ENCODE assay signal across 8 cellular contexts in genomic region chr3:73432021-73432722, GRCh38.
DNase-seq lines count a peak whose midpoint lies in the region; ATAC-seq, FAIRE-seq and TF ChIP-seq lines count a peak whose summit lies in the region.

No MANE protein-coding gene starts in this region.

- ATAC-seq in upper lobe of left lung (ENCODE audit: low FRiP score in 2 of 2) (peak in 1 of 2 donors; percentile 40), GM18505 (IDR thresholded peaks at IDR 0.05; ENCODE audit: unreplicated experiment) (no peak)

- H4K20me1 ChIP-seq in Loucy (ENCODE audit: insufficient read depth, low read length, poor library complexity, severe bottlenecking): no peaks in the 10 kb centered on the region

- TF ChIP-seq CTCF in 22Rv1 (IDR thresholded peaks at IDR 0.05) (peak; percentile 86), Loucy (conservative IDR thresholded peaks at IDR 0.05; ENCODE audit: low read length) (peak; percentile 82), ascending aorta (IDR thresholded peaks at IDR 0.05) (peak; percentile 48 to 64 (median 51)), upper lobe of left lung (IDR thresholded peaks at IDR 0.05) (peak in 4 of 6 experiments; percentile 27 to 43 (median 40))

- TF ChIP-seq EP300 in upper lobe of left lung (IDR thresholded peaks at IDR 0.05): no peak

- H3K27me3 ChIP-seq in Loucy (ENCODE audit: insufficient read depth, low read length, poor library complexity, severe bottlenecking) (no peaks in the 10 kb centered on the region), ascending aorta (no peaks in the 10 kb centered on the region), upper lobe of left lung (no peaks in the 10 kb centered on the region)

- peak overlapping the region; percentile 12 for H3K9ac ChIP-seq in Loucy (ENCODE audit: low read depth, low read length, poor library complexity, severe bottlenecking)

- H3K27ac ChIP-seq in 22Rv1 (no peak overlapping the region), ascending aorta (no peak overlapping the region), upper lobe of left lung (no peak overlapping the region)

- H3K4me1 ChIP-seq in Loucy (ENCODE audit: insufficient read depth, low read length, poor library complexity, severe bottlenecking): peaks cover 28% of the 10 kb centered on the region
- peaks cover 0 to 18% of the 10 kb centered on the region in 2 donors for H3K4me1 ChIP-seq in ascending aorta
- H3K4me1 ChIP-seq in upper lobe of left lung: peaks cover 0 to 10% (median 0%) of the 10 kb centered on the region in 4 donors

- H2AFZ ChIP-seq in Loucy (ENCODE audit: low read length): peak overlapping the region; percentile 19; the same call in 1 of the 2 replicates

- H3K4me3 ChIP-seq in Loucy (ENCODE audit: low read length, poor library complexity, severe bottlenecking) (no peak overlapping the region), ascending aorta (peak overlapping the region in 1 of 2 donors; percentile 30), upper lobe of left lung (no peak overlapping the region)

- no peaks in the 10 kb centered on the region for H3K9me2 ChIP-seq in Loucy (replicated peaks; ENCODE audit: low read depth, low read length)

- FAIRE-seq in G401.6 (lab: Jason Lieb, UNC): peak; percentile 80

- peak overlapping the region; percentile 2 for H3K4me2 ChIP-seq in Loucy (ENCODE audit: low read depth, low read length, poor library complexity, severe bottlenecking)

- H3K9me3 ChIP-seq in Loucy (ENCODE audit: insufficient read depth, low read depth, low read length): no peaks in the 10 kb centered on the region
- H3K9me3 ChIP-seq in ascending aorta: no peaks in the 10 kb centered on the region
- H3K9me3 ChIP-seq in upper lobe of left lung: no peaks in the 10 kb centered on the region

- H3K79me2 ChIP-seq in Loucy (ENCODE audit: insufficient read depth, low read length): no peaks in the 10 kb centered on the region

- no peaks in the 10 kb centered on the region for H3K36me3 ChIP-seq in Loucy (ENCODE audit: insufficient read depth, low read length)
- no peaks in the 10 kb centered on the region for H3K36me3 ChIP-seq in ascending aorta
- no peaks in the 10 kb centered on the region for H3K36me3 ChIP-seq in upper lobe of left lung

- intact Hi-C loops in ascending aorta (cut with DNase I): loop anchor here (1.0 kb wide), 1 partner anchor 331 kb away; no protein-coding TSS in a partner anchor

- DNase-seq in ascending aorta (ENCODE audit: low spot score in 2 of 2) (no peak), iris pigment epithelial cell (ENCODE audit: low read depth) (peak; percentile 50), upper lobe of left lung (no peak), cortex of kidney (lab: John Stamatoyannopoulos, UW) (no peak)

- H3F3A ChIP-seq in Loucy (ENCODE audit: low read depth): no peaks in the 10 kb centered on the region

- no peak for TF ChIP-seq POLR2A in upper lobe of left lung (IDR thresholded peaks at IDR 0.05)
- no peak for TF ChIP-seq POLR2A in GM18505 (IDR thresholded peaks at IDR 0.05; ENCODE audit: borderline replicate concordance, extremely low read depth, insufficient read depth, insufficient read length)

- WGBS in upper lobe of left lung, 2 donors: 48 to 54% methylated on average over 9 of the region's 9 CpGs
